ENCODE assay signal across 10 cellular contexts in the genomic region with DNA sequence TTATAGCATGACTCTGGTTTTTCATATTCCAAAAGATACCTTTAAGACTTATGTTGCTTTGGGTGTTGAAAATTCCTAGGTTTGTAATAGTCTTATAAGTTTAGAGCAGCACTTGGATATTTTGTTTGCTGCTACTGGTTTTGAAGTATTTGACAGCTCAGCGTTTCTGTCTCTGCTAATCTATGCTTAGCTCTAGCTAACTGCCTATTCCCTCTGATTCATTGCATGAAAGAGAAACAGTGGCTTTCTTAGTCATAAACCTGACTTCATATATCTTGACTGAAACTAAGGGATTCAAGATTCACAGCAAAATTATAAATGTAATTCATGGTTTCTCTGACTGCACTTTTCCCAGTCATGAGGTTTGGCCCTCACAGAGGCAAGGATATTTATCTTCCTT. TPM values are rescaled to one million over a fixed set of nuclear protein-coding genes. Genes with fewer than 3 reads are reported as not detected.
DNase-seq lines count a peak whose midpoint lies in the region; ATAC-seq and TF ChIP-seq lines count a peak whose summit lies in the region.
"Had no signal": no experiment of that assay in that cellular context is flagged by ENCODE, and none has a peak within 500 bp of the region (broad histone marks: within the 10 kb centered on the region; RNA-seq: fewer than 3 reads in every experiment).

No MANE protein-coding gene starts in this region.

- peak overlapping the region; percentile 61 for H3K27ac Mint-ChIP-seq in activated naive CD8-positive, alpha-beta T cell

- H3K27me3 ChIP-seq in uterus (no peaks in the 10 kb centered on the region), Peyer's patch (no peaks in the 10 kb centered on the region)

- H3K36me3 ChIP-seq in uterus (no peaks in the 10 kb centered on the region), Peyer's patch (no peaks in the 10 kb centered on the region)

- ATAC-seq in HG02763 (IDR thresholded peaks at IDR 0.05; ENCODE audit: unreplicated experiment): peak; percentile 66
- ATAC-seq: effector memory CD8-positive, alpha-beta T cell had no signal

- TF ChIP-seq POLR2A in uterus (IDR thresholded peaks at IDR 0.05) (no peak), Peyer's patch (IDR thresholded peaks at IDR 0.05) (no peak)

- TF ChIP-seq CTCF in GM13977 (IDR thresholded peaks at IDR 0.05; ENCODE audit: extremely low read depth, insufficient read depth, missing control alignments) (no peak), uterus (IDR thresholded peaks at IDR 0.05) (no peak), Peyer's patch (IDR thresholded peaks at IDR 0.05) (no peak)

- H3K27me3 Mint-ChIP-seq in activated naive CD8-positive, alpha-beta T cell: no peaks in the 10 kb centered on the region
- H3K27me3 Mint-ChIP-seq: effector memory CD8-positive, alpha-beta T cell had no signal

- peak overlapping the region; percentile 17 for H3K4me3 Mint-ChIP-seq in activated naive CD8-positive, alpha-beta T cell
- H3K4me3 Mint-ChIP-seq: effector memory CD8-positive, alpha-beta T cell had no signal

- no peak overlapping the region for H3K4me3 ChIP-seq in uterus
- H3K4me3 ChIP-seq in Peyer's patch: no peak overlapping the region

- H3K4me1 ChIP-seq in uterus (no peaks in the 10 kb centered on the region), Peyer's patch (no peaks in the 10 kb centered on the region)

- H3K4me1 Mint-ChIP-seq in activated naive CD8-positive, alpha-beta T cell (ENCODE audit: low read depth): peaks cover 55% of the 10 kb centered on the region

- intact Hi-C loops in uterus (cut with DNase I; ENCODE audit: low total_unique reads): loop anchor here (10.0 kb wide), 1 partner anchor 59 kb away; no protein-coding TSS in a partner anchor

- DNase-seq in GM13977 (ENCODE audit: low spot score) (peak; percentile 15), myocyte (ENCODE audit: low read depth) (peak; percentile 31), uterus (no peak), mucosa of gallbladder (ENCODE audit: low spot score) (no peak), GOT3 (lab: John Stamatoyannopoulos, UW) (no peak), Peyer's patch (no peak)
- DNase-seq: effector memory CD8-positive, alpha-beta T cell; NCI-H510A treated with DMSO at 0.1 percent for 48 hours had no signal

- in situ Hi-C loops in GM13977 (cut with MboI; ENCODE audit: low pct_unique_long_range_greater_than_20kb, low sequenced_read_pairs, unreplicated experiment): no loop called here

- no peaks in the 10 kb centered on the region for H3K9me3 ChIP-seq in uterus
- no peaks in the 10 kb centered on the region for H3K9me3 ChIP-seq in Peyer's patch

- H3K36me3 Mint-ChIP-seq in activated naive CD8-positive, alpha-beta T cell: no peaks in the 10 kb centered on the region

- peak overlapping the region in 1 of 2 donors; percentile 26 for H3K27ac ChIP-seq in uterus
- H3K27ac ChIP-seq in Peyer's patch: no peak overlapping the region

- H3K9me3 Mint-ChIP-seq in activated naive CD8-positive, alpha-beta T cell (ENCODE audit: low read depth): no peaks in the 10 kb centered on the region
- H3K9me3 Mint-ChIP-seq: effector memory CD8-positive, alpha-beta T cell had no signal

RNA-seq across cellular contexts. Expression of a gene that starts 35.6 kb away (rescaled TPM):
- total RNA-seq in myocyte: 171 and 372 TPM in 2 replicates
- polyA plus RNA-seq in myocyte (2012): 245 TPM
- 100 to 1,000 TPM; 101 to 281 (median 187) TPM for total RNA-seq in uterus
- 55.5 TPM for total RNA-seq in mucosa of gallbladder
- total RNA-seq in Peyer's patch: 100 to 1,000 TPM in 1 of 4 donors, 10 to 100 TPM in 3; 13.5 to 223 (median 40.3) TPM

Comparison
In these comparisons a context has a peak if more than half of its experiments do, and no peak if none do; other contexts are left out.
1. DNase-seq: peak in GM13977 (single experiment) and myocyte (single experiment); none in uterus (0 of 2), mucosa of gallbladder (single experiment), GOT3 (single experiment) and Peyer's patch (0 of 3).